In the genomic region with DNA sequence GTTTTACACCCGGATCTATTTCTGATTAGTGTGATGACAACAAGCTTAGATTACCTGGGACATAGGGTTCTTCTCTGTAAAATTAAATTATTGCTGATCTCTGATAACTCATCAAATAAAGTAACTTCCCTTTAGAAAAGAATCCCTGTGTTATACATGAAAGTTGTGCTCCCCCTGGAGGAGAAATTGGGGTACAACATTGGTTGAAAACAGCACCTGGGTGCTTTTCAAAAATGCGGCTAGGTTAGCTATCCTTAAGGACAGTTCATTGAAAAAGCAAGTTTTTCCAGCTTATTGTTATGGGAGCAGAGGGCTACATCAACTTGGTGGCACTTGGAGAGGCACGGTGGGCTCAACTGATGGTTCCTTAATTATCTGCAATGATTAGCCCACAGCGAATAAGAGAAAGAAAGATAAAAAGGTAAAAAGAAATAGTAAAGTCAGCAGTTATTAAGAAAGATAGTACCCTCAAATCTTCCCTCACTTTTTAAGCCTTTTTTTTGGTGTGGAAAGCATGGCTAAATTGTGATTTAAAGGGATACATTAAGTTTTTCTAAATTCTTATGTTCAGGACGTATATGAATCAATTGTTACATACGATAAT, we compare ENCODE assay signal across 8 cellular contexts.
A peak's percentile ranks its signal among the peaks of the same experiment; 100 is the strongest.
DNase-seq lines count a peak whose midpoint lies in the region; ATAC-seq and TF ChIP-seq lines count a peak whose summit lies in the region.

No MANE protein-coding gene starts in this region.

- DNase-seq in AG20443 (ENCODE audit: low spot score), result peak; percentile 22
- peak; percentile 3 for DNase-seq in GM06990 (ENCODE audit: extremely low read depth, insufficient read length)
- DNase-seq in NCI-H2081 treated with DMSO at 0.1 percent for 48 hours (lab: John Stamatoyannopoulos, UW), result peak; percentile 4
- DNase-seq in adrenal gland, result peak in 5 of 7 donors; percentile 20 to 54 (median 45)
- peak; percentile 62 for DNase-seq in islet precursor cell
- DNase-seq in tibial nerve (ENCODE audit: low spot score in 2 of 2), result peak in 1 of 2 donors; percentile 48
- DNase-seq in 8988T, result no peak

- peak; percentile 83 for ATAC-seq in HG02798 (IDR thresholded peaks at IDR 0.05; ENCODE audit: poor library complexity, unreplicated experiment)

- no peaks in the 10 kb centered on the region for H3K27me3 ChIP-seq in GM06990 (replicated peaks; ENCODE audit: control insufficient read depth, insufficient read depth, low read length)
- H3K27me3 ChIP-seq in adrenal gland, result no peaks in the 10 kb centered on the region
- H3K27me3 ChIP-seq in tibial nerve, result no peaks in the 10 kb centered on the region

- 41 to 44% (median 42%) methylated on average over 6 of the region's 6 CpGs for WGBS in adrenal gland, 4 donors
- WGBS in tibial nerve, 2 donors, result 51 to 53% methylated on average over 6 of the region's 6 CpGs

- no peak for TF ChIP-seq EP300 in tibial nerve (IDR thresholded peaks at IDR 0.05)

- no peaks in the 10 kb centered on the region for H3K4me1 ChIP-seq in adrenal gland (replicated peaks in 1 of 2)
- no peaks in the 10 kb centered on the region for H3K4me1 ChIP-seq in tibial nerve

- no peaks in the 10 kb centered on the region for H3K9me3 ChIP-seq in adrenal gland (replicated peaks in 1 of 3)
- H3K9me3 ChIP-seq in tibial nerve, result no peaks in the 10 kb centered on the region

- H3K4me3 ChIP-seq in GM06990 (replicated peaks; ENCODE audit: low read depth, low read length) (no peak overlapping the region), adrenal gland (no peak overlapping the region), tibial nerve (no peak overlapping the region)

- peak; percentile 85 for TF ChIP-seq CTCF in GM06990 (IDR thresholded peaks at IDR 0.05; ENCODE audit: insufficient read depth, low read length, poor library complexity, severe bottlenecking)
- peak; percentile 54 to 77 (median 65) for TF ChIP-seq CTCF in adrenal gland (IDR thresholded peaks at IDR 0.05)
- peak; percentile 59 to 73 (median 62) for TF ChIP-seq CTCF in tibial nerve (IDR thresholded peaks at IDR 0.05)

- no peak overlapping the region for H3K27ac ChIP-seq in adrenal gland
- no peak overlapping the region for H3K27ac ChIP-seq in tibial nerve

- intact Hi-C loops in adrenal gland (cut with DNase I), result loop anchor here in 1 of 2 donors (10.0 kb wide), 1 partner anchor 505 kb away; no protein-coding TSS in a partner anchor

- H3K36me3 ChIP-seq in GM06990 (ENCODE audit: control insufficient read depth, insufficient read depth, low read length) (no peaks in the 10 kb centered on the region), adrenal gland (replicated peaks in 1 of 2) (no peaks in the 10 kb centered on the region), tibial nerve (no peaks in the 10 kb centered on the region)

- TF ChIP-seq POLR2A in adrenal gland (IDR thresholded peaks at IDR 0.05), result no peak
- no peak for TF ChIP-seq POLR2A in tibial nerve (IDR thresholded peaks at IDR 0.05)
